ENCODE assay signal across 15 cellular contexts in the genomic region with DNA sequence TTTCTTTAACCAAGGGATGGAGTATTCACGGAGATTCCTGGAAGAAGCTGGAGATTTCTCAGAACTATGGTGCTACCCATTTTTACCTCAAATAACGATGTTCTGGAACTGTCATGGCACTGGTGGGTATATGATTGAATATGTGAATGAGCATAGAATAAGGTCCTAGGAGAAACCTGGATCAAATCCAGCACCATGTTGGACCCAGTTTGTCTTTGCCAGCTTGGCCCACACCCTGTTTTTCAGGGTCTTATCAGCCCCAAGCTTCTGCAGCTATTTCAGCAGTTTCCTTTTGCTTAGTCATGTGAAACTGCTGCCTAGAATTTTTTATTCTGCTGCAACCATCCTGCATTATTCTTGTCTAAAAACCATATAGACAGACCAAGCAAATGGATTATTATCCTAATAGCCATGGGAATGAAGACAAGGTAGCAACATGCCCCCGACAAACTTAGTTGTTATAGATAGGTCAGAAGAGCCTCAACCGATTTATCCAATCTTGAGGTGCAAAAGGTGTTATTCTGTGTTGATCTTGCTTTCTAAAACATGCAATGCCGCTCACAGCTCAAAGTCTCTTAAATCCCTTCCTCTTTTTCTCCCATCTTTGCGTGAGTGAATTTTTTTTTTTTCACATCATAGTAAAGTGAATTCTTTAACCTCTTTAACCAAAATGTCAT.
DNase-seq lines count a peak whose midpoint lies in the region; ATAC-seq and TF ChIP-seq lines count a peak whose summit lies in the region.
"Had no signal": no experiment of that assay in that cellular context is flagged by ENCODE, and none has a peak within 500 bp of the region (broad histone marks: within the 10 kb centered on the region; RNA-seq: fewer than 3 reads in every experiment).

No MANE protein-coding gene starts in this region.

- intact Hi-C loops in gastrocnemius medialis (cut with DNase I; ENCODE audit: low total_unique reads), result no loop called here

- H3K27ac ChIP-seq in cingulate gyrus (ENCODE audit: low read depth, low read length), result peak overlapping the region; percentile 57
- peak overlapping the region; percentile 63 for H3K27ac ChIP-seq in temporal lobe (ENCODE audit: low read depth, low read length)
- no peak overlapping the region for H3K27ac ChIP-seq in gastrocnemius medialis

- H3K4me3 ChIP-seq in fibroblast of pulmonary artery (replicated peaks; ENCODE audit: low read depth, low read length) (no peak overlapping the region), gastrocnemius medialis (no peak overlapping the region)

- no peak for TF ChIP-seq CTCF in fibroblast of pulmonary artery (IDR thresholded peaks at IDR 0.05; ENCODE audit: low read length, missing control alignments)
- no peak for TF ChIP-seq CTCF in gastrocnemius medialis (IDR thresholded peaks at IDR 0.05 in 4 of 5, conservative IDR thresholded peaks at IDR 0.05 in 1 of 5)

- no peak for ATAC-seq in gastrocnemius medialis
- ATAC-seq: CD8-positive, alpha-beta T cell had no signal

- DNase-seq in OCI-M1 (lab: John Stamatoyannopoulos, UW) (peak; percentile 75), fibroblast of pulmonary artery (ENCODE audit: low read depth) (peak; percentile 22), ureter (ENCODE audit: low spot score) (no peak), gastrocnemius medialis (no peak), SIG-M5 treated with dmso at 0.1 percent for 504 hours (lab: John Stamatoyannopoulos, UW; ENCODE audit: unreplicated experiment) (no peak)
- DNase-seq: Calu3; CD8-positive, alpha-beta T cell; DMS153; MM.1S; NCI-H1048; NCI-H1417 treated with DMSO at 0.1 percent for 48 hours; NCI-H187; NCI-H526 treated with DMSO at 0.1 percent for 48 hours had no signal

- no peak for TF ChIP-seq POLR2A in gastrocnemius medialis (IDR thresholded peaks at IDR 0.05)

- in situ Hi-C loops in gastrocnemius medialis (cut with MboI; ENCODE audit: low sequenced_read_pairs in 4 of 4), result no loop called here

- H3K27me3 ChIP-seq in gastrocnemius medialis, result no peaks in the 10 kb centered on the region

- H3K36me3 ChIP-seq in gastrocnemius medialis, result peaks cover 0 to 6% of the 10 kb centered on the region in 2 donors

- peaks cover 19 to 30% of the 10 kb centered on the region in 2 donors for H3K4me1 ChIP-seq in gastrocnemius medialis

- H3K9me3 ChIP-seq in gastrocnemius medialis, result no peaks in the 10 kb centered on the region

Comparison
In these comparisons a context has a peak if more than half of its experiments do, and no peak if none do; other contexts are left out.
1. DNase-seq: peak in OCI-M1 (single experiment) and fibroblast of pulmonary artery (single experiment); none in ureter (single experiment), gastrocnemius medialis (0 of 2) and SIG-M5 treated with dmso at 0.1 percent for 504 hours (single experiment).
2. H3K27ac ChIP-seq: peak in cingulate gyrus (single experiment) and temporal lobe (single experiment); none in gastrocnemius medialis (0 of 4).